In the genomic region with DNA sequence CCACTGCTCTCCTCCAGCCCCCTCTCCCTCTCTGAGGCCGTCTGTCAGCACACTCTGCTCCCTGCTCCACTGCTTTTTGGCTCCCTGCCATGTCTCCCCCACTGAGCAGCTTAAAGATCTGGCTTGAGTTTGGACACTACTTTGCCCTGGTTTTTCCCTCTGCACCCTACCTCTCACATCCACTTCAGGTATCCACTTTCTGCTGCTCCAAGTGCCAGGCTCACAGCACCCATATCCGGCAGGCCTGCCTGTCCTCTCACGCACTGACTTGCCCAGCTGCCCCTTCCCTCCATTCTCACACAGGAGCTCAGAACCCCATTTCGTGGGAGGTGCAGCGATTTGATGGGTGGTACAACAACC, we compare ENCODE assay signal across 33 cellular contexts. TPM values are rescaled to one million over a fixed set of nuclear protein-coding genes. Genes with fewer than 3 reads are reported as not detected.
DNase-seq lines count a peak whose midpoint lies in the region; ATAC-seq and TF ChIP-seq lines count a peak whose summit lies in the region.
"Had no signal": no experiment of that assay in that cellular context is flagged by ENCODE, and none has a peak within 500 bp of the region (broad histone marks: within the 10 kb centered on the region; RNA-seq: fewer than 3 reads in every experiment).

No MANE protein-coding gene starts in this region.

- no TSS peak for BruUV-seq in A673 (replicated peaks; lab: Mats Ljungman, UMichigan)

- H3K27ac ChIP-seq in A673 (ENCODE audit: low read depth, low read length, poor library complexity, severe bottlenecking) (no peak overlapping the region), RWPE1 (peak overlapping the region; percentile 13)
- H3K27ac ChIP-seq in CD4-positive, alpha-beta memory T cell (ENCODE audit: low read depth, low read length), result no peak overlapping the region
- H3K27ac ChIP-seq: coronary artery, prostate gland, thoracic aorta, vagina had no signal

- intact Hi-C loops in A673 (cut with micrococcal nuclease; ENCODE audit: unreplicated experiment), result no loop called here
- intact Hi-C loops in CD4-positive, alpha-beta memory T cell (cut with micrococcal nuclease), result no loop called here

- DNase-seq in A673 (ENCODE audit: low spot score) (peak; percentile 25), H7 (peak; percentile 17), RWPE1 (ENCODE audit: low spot score) (no peak), left kidney (ENCODE audit: low read depth, low spot score) (peak; percentile 74), DMS153 (lab: John Stamatoyannopoulos, UW) (no peak)
- DNase-seq in CD4-positive, alpha-beta memory T cell, result no peak
- no peak for DNase-seq in activated CD8-positive, alpha-beta memory T cell treated with anti-CD3 and anti-CD28 coated beads, Interleukin-2, amount 50 U/mL, for 4 hours
- DNase-seq: ACHN; activated naive CD4-positive, alpha-beta T cell; activated naive CD8-positive, alpha-beta T cell treated with anti-CD3 and anti-CD28 coated beads, Interleukin-2, amount 50 U/mL, for 24 hours; activated T-cell treated with anti-CD3 and anti-CD28 coated beads, Interleukin-2, amount 50 U/mL, for 48 hours; caudate nucleus; DND-41; effector memory CD4-positive, alpha-beta T cell; erythroblast; GF-D8; islet precursor cell; naive thymus-derived CD4-positive, alpha-beta T cell; stimulated activated CD4-positive, alpha-beta T cell treated with anti-CD3 and anti-CD28 coated beads, Interleukin-12 subunit alpha, Interleukin-12 subunit beta, amount 100 ng/mL, for 4 hours; stimulated activated CD4-positive, alpha-beta T cell treated with anti-CD3 and anti-CD28 coated beads, Interleukin-2, amount 100 ng/mL, for 48 hours; stimulated activated naive CD8-positive, alpha-beta T cell treated with anti-CD3 and anti-CD28 coated beads, Interleukin-15, amount 100 ng/mL, for 72 hours had no signal

- H3K27me3 Mint-ChIP-seq in CD4-positive, alpha-beta memory T cell, result peaks cover 33 to 41% of the 10 kb centered on the region in 2 donors

- POLR2A ChIA-PET in A673 (lab: Charles Lee; ENCODE audit: low non-redundant PET) (no interaction called here), RWPE1 (lab: Yijun Ruan, JAX; ENCODE audit: low non-redundant PET) (no interaction called here)
- POLR2A ChIA-PET in CD4-positive, alpha-beta memory T cell (lab: Charles Lee; ENCODE audit: partially characterized antibody), result no interaction called here

- H3K4me1 ChIP-seq in A673 (ENCODE audit: insufficient read depth, low read length, poor library complexity, severe bottlenecking), result no peaks in the 10 kb centered on the region
- peaks cover 11% of the 10 kb centered on the region for H3K4me1 ChIP-seq in CD4-positive, alpha-beta memory T cell (ENCODE audit: insufficient read depth, low read length)
- H3K4me1 ChIP-seq: prostate gland had no signal

- no peak for ATAC-seq in GM21526 (IDR thresholded peaks at IDR 0.05; ENCODE audit: low FRiP score, unreplicated experiment)
- ATAC-seq: activated naive CD8-positive, alpha-beta T cell treated with anti-CD3 and anti-CD28 coated beads, Interleukin-2, amount 50 U/mL, for 24 hours; naive thymus-derived CD4-positive, alpha-beta T cell; sciatic nerve; stimulated activated naive CD8-positive, alpha-beta T cell treated with anti-CD3 and anti-CD28 coated beads, Interleukin-15, amount 100 ng/mL, for 72 hours had no signal

- H3K36me3 Mint-ChIP-seq in CD4-positive, alpha-beta memory T cell, result no peaks in the 10 kb centered on the region

- H3K4me3 Mint-ChIP-seq in CD4-positive, alpha-beta memory T cell, result peak overlapping the region in 1 of 8 donors; percentile 21
- H3K4me3 Mint-ChIP-seq: activated naive CD8-positive, alpha-beta T cell treated with anti-CD3 and anti-CD28 coated beads, Interleukin-2, amount 50 U/mL, for 24 hours had no signal

- peak overlapping the region in 1 of 7 donors; percentile 71 for H3K27ac Mint-ChIP-seq in CD4-positive, alpha-beta memory T cell
- H3K27ac Mint-ChIP-seq: activated naive CD8-positive, alpha-beta T cell treated with anti-CD3 and anti-CD28 coated beads, Interleukin-2, amount 50 U/mL, for 24 hours; naive thymus-derived CD4-positive, alpha-beta T cell had no signal

- no peaks in the 10 kb centered on the region for H3K27me3 ChIP-seq in A673 (replicated peaks; ENCODE audit: insufficient read depth, low read depth, low read length, poor library complexity)
- H3K27me3 ChIP-seq in H7 (ENCODE audit: control insufficient read depth, insufficient read depth, low read length), result peaks cover 83% of the 10 kb centered on the region
- H3K27me3 ChIP-seq in CD4-positive, alpha-beta memory T cell (ENCODE audit: insufficient read depth, low read length), result peaks cover 30% of the 10 kb centered on the region

- CTCF ChIA-PET in A673 (lab: Charles Lee), result no interaction called here
- CTCF ChIA-PET in RWPE1 (lab: Yijun Ruan, JAX), result interaction anchor here (1.1 kb wide), 1 partner anchor 9 kb away, joined by 3 read pairs; no protein-coding TSS in a partner anchor
- CTCF ChIA-PET in CD4-positive, alpha-beta memory T cell (lab: Charles Lee; ENCODE audit: partially characterized antibody), result interaction anchor here (1.2 to 3.3 kb wide), 3 partner anchors 9 to 15 kb away, joined by 4 to 12 read pairs (median 9); no protein-coding TSS in a partner anchor

- H3K4me1 Mint-ChIP-seq in CD4-positive, alpha-beta memory T cell, result peaks cover 4 to 25% (median 14%) of the 10 kb centered on the region in 4 donors

- H3K36me3 ChIP-seq in A673 (ENCODE audit: insufficient read depth, low read length, poor library complexity, severe bottlenecking) (no peaks in the 10 kb centered on the region), H7 (replicated peaks; ENCODE audit: control insufficient read depth, insufficient read depth, low read length) (no peaks in the 10 kb centered on the region)
- no peaks in the 10 kb centered on the region for H3K36me3 ChIP-seq in CD4-positive, alpha-beta memory T cell (ENCODE audit: insufficient read depth, low read length)
- H3K36me3 ChIP-seq: prostate gland, thoracic aorta, vagina had no signal

- no peaks in the 10 kb centered on the region for H3K9me3 ChIP-seq in A673 (ENCODE audit: low read depth, low read length, poor library complexity, severe bottlenecking)
- H3K9me3 ChIP-seq in CD4-positive, alpha-beta memory T cell (ENCODE audit: control insufficient read depth in 1 of 2, low read length in 2 of 2), result no peaks in the 10 kb centered on the region
- H3K9me3 ChIP-seq: prostate gland, thoracic aorta, vagina had no signal

- H3K4me3 ChIP-seq in A673 (ENCODE audit: low read depth, low read length, poor library complexity, severe bottlenecking), result no peak overlapping the region
- H3K4me3 ChIP-seq in H7 (ENCODE audit: insufficient read depth, low read depth, low read length), result no peak overlapping the region
- H3K4me3 ChIP-seq in CD4-positive, alpha-beta memory T cell (ENCODE audit: low read length in 2 of 2), result no peak overlapping the region
- H3K4me3 ChIP-seq: coronary artery, prostate gland, thoracic aorta, vagina had no signal

- peaks cover 0 to 2% (median 0%) of the 10 kb centered on the region in 8 donors for H3K9me3 Mint-ChIP-seq in CD4-positive, alpha-beta memory T cell
- H3K9me3 Mint-ChIP-seq: activated naive CD8-positive, alpha-beta T cell treated with anti-CD3 and anti-CD28 coated beads, Interleukin-2, amount 50 U/mL, for 24 hours; naive thymus-derived CD4-positive, alpha-beta T cell; stimulated activated naive CD8-positive, alpha-beta T cell treated with anti-CD3 and anti-CD28 coated beads, Interleukin-15, amount 100 ng/mL, for 72 hours had no signal

- no peak for TF ChIP-seq CTCF in A673 (conservative IDR thresholded peaks at IDR 0.05; ENCODE audit: low read depth, low read length)
- no peak for TF ChIP-seq CTCF in RWPE1 (conservative IDR thresholded peaks at IDR 0.05; ENCODE audit: low read depth)

RNA-seq across cellular contexts. Expression of a gene that starts 3.7 kb away (rescaled TPM):
- total RNA-seq in A673 (2021), result 1.4 and 1.7 TPM in 2 replicates
- total RNA-seq in H7 (2014; rRNA removed; shearing (Covaris generic)), result 0.24 and 0.37 TPM in 2 replicates
- under 1 TPM; 0.06 to 0.19 TPM for total RNA-seq in CD4-positive, alpha-beta memory T cell
- 1 to 10 TPM in 1 of 2 donors, under 1 TPM in 1; 0.19 to 2.9 TPM for polyA plus RNA-seq in CD4-positive, alpha-beta memory T cell
- total RNA-seq: glomerular endothelial cell, RPMI7951, SK-MEL-5 had no signal

RNA-seq across cellular contexts. Expression of a gene that starts 3.9 kb away (rescaled TPM):
- total RNA-seq in A673 (2021), result 0.95 and 1.1 TPM in 2 replicates
- 0.07 TPM in 1 of 2 replicates, not detected in the other for total RNA-seq in H7 (2014; rRNA removed; shearing (Covaris generic))
- under 1 TPM; 0.23 to 0.97 TPM for total RNA-seq in CD4-positive, alpha-beta memory T cell
- polyA plus RNA-seq in CD4-positive, alpha-beta memory T cell, result not detected
- total RNA-seq: glomerular endothelial cell, RPMI7951, SK-MEL-5 had no signal
- polyA plus RNA-seq: BJ had no signal

RNA-seq across cellular contexts. Expression of a gene that starts 19.4 kb away (rescaled TPM):
- total RNA-seq in A673 (2021), result not detected in 2 replicates
- not detected in 2 replicates for total RNA-seq in H7 (2014; rRNA removed; shearing (Covaris generic))
- total RNA-seq in CD4-positive, alpha-beta memory T cell, result not detected
- not detected for polyA plus RNA-seq in CD4-positive, alpha-beta memory T cell
- total RNA-seq: glomerular endothelial cell; lower leg skin; naive thymus-derived CD4-positive, alpha-beta T cell; prostate gland; RPMI7951; sciatic nerve; SK-MEL-5; T-helper 1 cell treated with Interleukin-12 subunit alpha and Interleukin-12 subunit beta and Interleukin-4 antibody, amounts not matched to agents 30 ng/mL and 1 ng/mL, for 36 hours; thoracic aorta had no signal
- polyA plus RNA-seq: BJ; naive thymus-derived CD4-positive, alpha-beta T cell had no signal

RNA-seq across cellular contexts. Expression of a gene that starts 19.6 kb away (rescaled TPM):
- 0.98 and 0.99 TPM in 2 replicates for total RNA-seq in A673 (2021)
- 0.15 TPM in 1 of 2 replicates, not detected in the other for total RNA-seq in H7 (2014; rRNA removed; shearing (Covaris generic))
- total RNA-seq in CD4-positive, alpha-beta memory T cell, result under 1 TPM; 0.06 TPM
- under 1 TPM in 1 of 2 donors, not detected in 1; 0.02 TPM for polyA plus RNA-seq in CD4-positive, alpha-beta memory T cell
- total RNA-seq: glomerular endothelial cell; RPMI7951; T-helper 1 cell treated with Interleukin-12 subunit alpha and Interleukin-12 subunit beta and Interleukin-4 antibody, amounts not matched to agents 30 ng/mL and 1 ng/mL, for 36 hours had no signal
- polyA plus RNA-seq: BJ; naive thymus-derived CD4-positive, alpha-beta T cell had no signal

RNA-seq across cellular contexts. Expression of a gene that starts 54.2 kb away (rescaled TPM):
- 42.9 and 43.2 TPM in 2 replicates for total RNA-seq in A673 (2021)
- total RNA-seq in H7 (2014; rRNA removed; shearing (Covaris generic)), result 40.0 and 56.4 TPM in 2 replicates
- total RNA-seq in CD4-positive, alpha-beta memory T cell, result 1 to 10 TPM; 5.3 to 6.7 TPM
- 1 to 10 TPM in 1 of 2 donors, under 1 TPM in 1; 0.66 to 1.7 TPM for polyA plus RNA-seq in CD4-positive, alpha-beta memory T cell

Comparison
In these comparisons a context has a peak if more than half of its experiments do, and no peak if none do; other contexts are left out.
1. DNase-seq: peak in A673 (single experiment), H7 (single experiment) and left kidney (single experiment); none in RWPE1 (single experiment), DMS153 (single experiment), CD4-positive, alpha-beta memory T cell (0 of 5) and activated CD8-positive, alpha-beta memory T cell treated with anti-CD3 and anti-CD28 coated beads, Interleukin-2, amount 50 U/mL, for 4 hours (single experiment).